In the genomic region with DNA sequence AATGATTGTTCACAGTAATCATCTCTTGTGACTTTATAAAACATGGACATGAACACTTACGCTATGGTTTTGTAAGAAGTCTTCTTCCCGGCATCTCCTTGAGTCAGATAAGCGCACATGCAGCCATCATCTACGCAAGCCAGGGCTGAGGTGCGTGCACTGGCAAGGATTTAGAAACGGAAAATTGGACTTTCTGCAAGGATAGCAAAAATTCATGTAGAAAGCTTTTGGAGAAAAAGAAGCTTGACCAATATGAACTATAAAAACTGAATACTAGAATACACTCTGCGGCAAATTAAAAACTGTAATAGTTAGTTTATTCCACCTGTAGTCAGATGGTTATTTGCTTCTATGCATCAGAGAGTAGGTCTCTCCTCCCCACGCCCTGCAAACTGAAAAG, we compare ENCODE assay signal across 9 cellular contexts. TPM values are rescaled to one million over a fixed set of nuclear protein-coding genes. Genes with fewer than 3 reads are reported as not detected.
"Had no signal": no experiment of that assay in that cellular context is flagged by ENCODE, and none has a peak within 500 bp of the region (broad histone marks: within the 10 kb centered on the region; RNA-seq: fewer than 3 reads in every experiment).

No MANE protein-coding gene starts in this region.

- FAIRE-seq: G401.6, GM12878, GM12891, GM12892, GM18507, GM19239 had no signal

- ATAC-seq: GM12878 had no signal

- H3K4me3 ChIP-seq: GM12878 had no signal

- DNase-seq: GDM1, GF-D8 had no signal

RNA-seq across cellular contexts. Expression of a gene that starts 6.3 kb away (rescaled TPM):
- total RNA-seq: G401, GM12878 had no signal
- polyA plus RNA-seq: GM12878 had no signal
